14 cellular contexts compared by ENCODE assay signal in genomic region chr4:57094482-57095223, GRCh38. TPM values are rescaled to one million over a fixed set of nuclear protein-coding genes. Genes with fewer than 3 reads are reported as not detected.
DNase-seq lines count a peak whose midpoint lies in the region; ATAC-seq and TF ChIP-seq lines count a peak whose summit lies in the region.
"Had no signal": no experiment of that assay in that cellular context is flagged by ENCODE, and none has a peak within 500 bp of the region (broad histone marks: within the 10 kb centered on the region; RNA-seq: fewer than 3 reads in every experiment).

No MANE protein-coding gene starts in this region.

- H3K36me3 ChIP-seq in skeletal muscle satellite cell (ENCODE audit: insufficient read depth, low read length): peaks cover 19% of the 10 kb centered on the region
- H3K36me3 ChIP-seq in effector memory CD4-positive, alpha-beta T cell (ENCODE audit: control insufficient read depth, insufficient read depth, low read length): no peaks in the 10 kb centered on the region
- H3K36me3 ChIP-seq: neural progenitor cell had no signal

- no peaks in the 10 kb centered on the region for H3K27me3 ChIP-seq in skeletal muscle satellite cell (ENCODE audit: control insufficient read depth, insufficient read depth, low read length)
- no peaks in the 10 kb centered on the region for H3K27me3 ChIP-seq in effector memory CD4-positive, alpha-beta T cell (replicated peaks; ENCODE audit: control insufficient read depth, insufficient read depth, low read length, poor library complexity, severe bottlenecking)
- H3K27me3 ChIP-seq: neural progenitor cell had no signal

- no peak overlapping the region for H3K4me3 Mint-ChIP-seq in naive thymus-derived CD8-positive, alpha-beta T cell
- H3K4me3 Mint-ChIP-seq: activated CD4-positive, alpha-beta T cell treated with anti-CD3 and anti-CD28 coated beads for 36 hours; CD4-positive, alpha-beta memory T cell; neural progenitor cell had no signal

- peaks cover 0 to 5% (median 1%) of the 10 kb centered on the region in 4 donors for H3K4me1 Mint-ChIP-seq in naive thymus-derived CD8-positive, alpha-beta T cell
- H3K4me1 Mint-ChIP-seq: activated CD4-positive, alpha-beta T cell treated with anti-CD3 and anti-CD28 coated beads for 36 hours; CD4-positive, alpha-beta memory T cell had no signal

- H3K27ac Mint-ChIP-seq in naive thymus-derived CD8-positive, alpha-beta T cell: no peak overlapping the region
- H3K27ac Mint-ChIP-seq: activated CD4-positive, alpha-beta T cell treated with anti-CD3 and anti-CD28 coated beads for 36 hours; CD4-positive, alpha-beta memory T cell had no signal

- no peaks in the 10 kb centered on the region for H3K36me3 Mint-ChIP-seq in naive thymus-derived CD8-positive, alpha-beta T cell
- H3K36me3 Mint-ChIP-seq: CD4-positive, alpha-beta memory T cell; neural progenitor cell had no signal

- POLR2A ChIA-PET in naive thymus-derived CD8-positive, alpha-beta T cell (lab: Charles Lee): no interaction called here

- peak; percentile 23 for TF ChIP-seq CTCF in fibroblast of the aortic adventitia (IDR thresholded peaks at IDR 0.05; ENCODE audit: insufficient read depth, low read length)

- no peak overlapping the region for H3K27ac ChIP-seq in effector memory CD4-positive, alpha-beta T cell (ENCODE audit: insufficient read depth, low read length, poor library complexity, severe bottlenecking)
- H3K27ac ChIP-seq: neural progenitor cell had no signal

- DNase-seq in ELR (ENCODE audit: low read depth): peak; percentile 79
- DNase-seq in fibroblast of the aortic adventitia (ENCODE audit: low read depth): peak; percentile 73
- DNase-seq in stimulated activated naive CD8-positive, alpha-beta T cell treated with anti-CD3 and anti-CD28 coated beads, Interleukin-15, Interleukin-2, amounts not matched to agents 100 U/mL and 50 U/mL, for 24 hours: no peak
- DNase-seq in GF-D8 (lab: John Stamatoyannopoulos, UW): no peak
- no peak for DNase-seq in naive thymus-derived CD8-positive, alpha-beta T cell
- no peak for DNase-seq in effector memory CD4-positive, alpha-beta T cell
- DNase-seq: activated CD4-positive, alpha-beta T cell treated with anti-CD3 and anti-CD28 coated beads for 36 hours; CD4-positive, alpha-beta memory T cell; NCI-H1417 treated with DMSO at 0.1 percent for 48 hours; NCI-H82 had no signal

- no peaks in the 10 kb centered on the region for H3K9me3 ChIP-seq in skeletal muscle satellite cell (replicated peaks; ENCODE audit: low read length)
- H3K9me3 ChIP-seq in effector memory CD4-positive, alpha-beta T cell (ENCODE audit: control insufficient read depth, low read length): no peaks in the 10 kb centered on the region

- H3K9ac ChIP-seq in skeletal muscle satellite cell (ENCODE audit: low read depth, low read length): peak overlapping the region; percentile 29
- H3K9ac ChIP-seq: neural progenitor cell had no signal

- H3K4me3 ChIP-seq in fibroblast of the aortic adventitia (ENCODE audit: low read depth, low read length) (no peak overlapping the region), skeletal muscle satellite cell (ENCODE audit: low read length) (no peak overlapping the region)
- H3K4me3 ChIP-seq in effector memory CD4-positive, alpha-beta T cell (ENCODE audit: insufficient read depth, low read depth, low read length, poor library complexity, severe bottlenecking): no peak overlapping the region
- H3K4me3 ChIP-seq: neural progenitor cell had no signal

- H3K4me1 ChIP-seq in skeletal muscle satellite cell (ENCODE audit: control insufficient read depth, insufficient read depth, low read length): peaks cover 50% of the 10 kb centered on the region
- H3K4me1 ChIP-seq in effector memory CD4-positive, alpha-beta T cell (ENCODE audit: control insufficient read depth, insufficient read depth, low read length, poor library complexity, severe bottlenecking): no peaks in the 10 kb centered on the region

- peaks cover 2 to 21% (median 3%) of the 10 kb centered on the region in 5 donors for H3K27me3 Mint-ChIP-seq in naive thymus-derived CD8-positive, alpha-beta T cell

- peak overlapping the region; percentile 27 for H3K4me2 ChIP-seq in skeletal muscle satellite cell (ENCODE audit: low read length)
- H3K4me2 ChIP-seq: neural progenitor cell had no signal

- ATAC-seq in SK-N-SH treated with all-trans-retinoic acid at 6 μM for 48 hours: peak; percentile 51; the same call in 2 of the 3 replicates
- ATAC-seq in stimulated activated naive CD8-positive, alpha-beta T cell treated with anti-CD3 and anti-CD28 coated beads, Interleukin-15, Interleukin-2, amounts not matched to agents 100 U/mL and 50 U/mL, for 24 hours: no peak
- no peak for ATAC-seq in naive thymus-derived CD8-positive, alpha-beta T cell
- ATAC-seq: activated CD4-positive, alpha-beta T cell treated with anti-CD3 and anti-CD28 coated beads for 36 hours had no signal

- H3K9me3 Mint-ChIP-seq in naive thymus-derived CD8-positive, alpha-beta T cell: no peaks in the 10 kb centered on the region
- H3K9me3 Mint-ChIP-seq: CD4-positive, alpha-beta memory T cell; neural progenitor cell had no signal

TF ChIP-seq in SK-N-SH treated with all-trans-retinoic acid at 6 μM for 48 hours, 23 proteins besides CTCF, POLR2A, EP300 and RAD21:
- TF ChIP-seq TCF4 (CRISPR knock-in tag; IDR thresholded peaks at IDR 0.05; ENCODE audit: borderline replicate concordance) (no peak), ZNF70 (CRISPR knock-in tag; IDR thresholded peaks at IDR 0.05) (no peak), GLIS3 (CRISPR knock-in tag; IDR thresholded peaks at IDR 0.05) (no peak), SNAI2 (CRISPR knock-in tag; IDR thresholded peaks at IDR 0.05) (no peak), TOX (CRISPR knock-in tag; IDR thresholded peaks at IDR 0.05; ENCODE audit: borderline replicate concordance) (no peak), RARB (CRISPR knock-in tag; IDR thresholded peaks at IDR 0.05) (no peak), ARNTL (CRISPR knock-in tag; IDR thresholded peaks at IDR 0.05; ENCODE audit: borderline replicate concordance, low read depth) (no peak), OSR1 (CRISPR knock-in tag; IDR thresholded peaks at IDR 0.05) (no peak), ZFP30 (CRISPR knock-in tag; IDR thresholded peaks at IDR 0.05) (no peak), TSHZ2 (CRISPR knock-in tag; IDR thresholded peaks at IDR 0.05) (no peak), ZC3H10 (CRISPR knock-in tag; IDR thresholded peaks at IDR 0.05) (no peak), PPARA (CRISPR knock-in tag; IDR thresholded peaks at IDR 0.05; ENCODE audit: borderline replicate concordance) (no peak), CREB5 (CRISPR knock-in tag; IDR thresholded peaks at IDR 0.05; ENCODE audit: low read depth) (no peak)

RNA-seq across cellular contexts. Expression of gene IGFBP7, which starts 15.5 kb away (rescaled TPM):
- total RNA-seq in fibroblast of the aortic adventitia (ENCODE audit: low replicate concordance): 263 and 2,449 TPM in 2 replicates
- 29.9 and 36.7 TPM in 2 replicates for total RNA-seq in skeletal muscle satellite cell (2012; rRNA removed)
- not detected for total RNA-seq in naive thymus-derived CD8-positive, alpha-beta T cell
- polyA plus RNA-seq in naive thymus-derived CD8-positive, alpha-beta T cell: not detected
- total RNA-seq: activated CD4-positive, alpha-beta T cell treated with anti-CD3 and anti-CD28 coated beads for 36 hours; CD4-positive, alpha-beta memory T cell; HT-29 had no signal
- polyA plus RNA-seq: CD4-positive, alpha-beta memory T cell had no signal

Comparison
In these comparisons a context has a peak if more than half of its experiments do, and no peak if none do; other contexts are left out.
1. DNase-seq: peak in ELR (single experiment) and fibroblast of the aortic adventitia (single experiment); none in stimulated activated naive CD8-positive, alpha-beta T cell treated with anti-CD3 and anti-CD28 coated beads, Interleukin-15, Interleukin-2, amounts not matched to agents 100 U/mL and 50 U/mL, for 24 hours (single experiment), GF-D8 (single experiment), naive thymus-derived CD8-positive, alpha-beta T cell (0 of 10) and effector memory CD4-positive, alpha-beta T cell (0 of 3).
2. RNA of gene IGFBP7, which starts 15.5 kb away (total RNA-seq): 263 to 2,449 TPM in fibroblast of the aortic adventitia; not detected in naive thymus-derived CD8-positive, alpha-beta T cell; every median in the first group is over 100 times any median in the second.